30 cellular contexts compared by ENCODE assay signal in the genomic region with DNA sequence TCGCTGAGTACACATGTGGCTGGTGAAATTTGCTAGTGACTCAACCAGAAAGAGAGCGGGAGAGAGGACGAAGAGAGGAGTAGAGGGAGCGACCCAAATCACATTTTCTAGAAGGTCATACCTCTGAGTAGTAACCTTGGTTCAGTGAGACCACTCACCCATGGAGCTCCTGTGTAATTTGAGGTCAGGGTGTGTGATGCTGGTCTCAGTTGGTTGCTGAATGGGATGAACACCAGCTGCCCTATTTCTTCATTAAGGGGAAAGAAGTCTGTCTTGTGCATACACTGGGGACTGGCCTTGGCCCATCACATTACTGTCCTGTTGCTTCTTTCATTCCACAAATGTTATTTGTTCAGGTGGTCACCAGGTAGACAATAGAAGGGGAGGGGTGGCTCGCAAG.
"Had no signal": no experiment of that assay in that cellular context is flagged by ENCODE, and none has a peak within 500 bp of the region (broad histone marks: within the 10 kb centered on the region; RNA-seq: fewer than 3 reads in every experiment).

No MANE protein-coding gene starts in this region.

- ATAC-seq: naive thymus-derived CD4-positive, alpha-beta T cell; natural killer cell; psoas muscle; right cardiac atrium; right lobe of liver; stimulated activated effector memory CD8-positive, alpha-beta T cell treated with anti-CD3 and anti-CD28 coated beads, Interleukin-12 subunit alpha, Interleukin-12 subunit beta, amount 100 ng/mL, for 72 hours; upper lobe of right lung had no signal

- H3K9me3 ChIP-seq: ovary, psoas muscle, right lobe of liver, sigmoid colon, suprapubic skin, testis, tibial artery, transverse colon, upper lobe of right lung, uterus had no signal

- H3K36me3 Mint-ChIP-seq: naive thymus-derived CD4-positive, alpha-beta T cell; natural killer cell; stimulated activated effector memory CD8-positive, alpha-beta T cell treated with anti-CD3 and anti-CD28 coated beads, Interleukin-12 subunit alpha, Interleukin-12 subunit beta, amount 100 ng/mL, for 72 hours; stimulated activated naive B cell treated with anti-CD40 and anti-IgM and Interleukin-4, amounts not matched to agents 10 μg/mL and 1 μg/mL and 100 μg/mL, for 72 hours; type B pancreatic cell had no signal

- H3K4me1 Mint-ChIP-seq: naive thymus-derived CD4-positive, alpha-beta T cell; natural killer cell; stimulated activated effector memory CD8-positive, alpha-beta T cell treated with anti-CD3 and anti-CD28 coated beads, Interleukin-12 subunit alpha, Interleukin-12 subunit beta, amount 100 ng/mL, for 72 hours; stimulated activated naive B cell treated with anti-CD40 and anti-IgM and Interleukin-4, amounts not matched to agents 10 μg/mL and 1 μg/mL and 100 μg/mL, for 72 hours had no signal

- H3K79me2 ChIP-seq: parathyroid adenoma had no signal

- H3K9me3 Mint-ChIP-seq: natural killer cell; stimulated activated effector memory CD8-positive, alpha-beta T cell treated with anti-CD3 and anti-CD28 coated beads, Interleukin-12 subunit alpha, Interleukin-12 subunit beta, amount 100 ng/mL, for 72 hours; stimulated activated naive CD8-positive, alpha-beta T cell treated with anti-CD3 and anti-CD28 coated beads, Interleukin-15, Interleukin-2, amounts not matched to agents 100 ng/mL and 50 ng/mL, for 24 hours had no signal

- H3K9ac ChIP-seq: parathyroid adenoma had no signal

- H2AFZ ChIP-seq: parathyroid adenoma had no signal

- H3K4me3 ChIP-seq: ovary, psoas muscle, right lobe of liver, sigmoid colon, stomach, suprapubic skin, testis, tibial artery, transverse colon, upper lobe of right lung, uterus had no signal

- H3K4me1 ChIP-seq: parathyroid adenoma, psoas muscle, sigmoid colon, stomach, suprapubic skin, testis, transverse colon, upper lobe of right lung, uterus had no signal

- H3K27ac ChIP-seq: ovary, parathyroid adenoma, psoas muscle, right lobe of liver, sigmoid colon, stomach, suprapubic skin, testis, tibial artery, transverse colon, upper lobe of right lung, uterus had no signal

- FAIRE-seq: small intestine had no signal

- DNase-seq: naive thymus-derived CD4-positive, alpha-beta T cell; natural killer cell; nephron progenitor cell; occipital lobe; ovary; posterior cingulate gyrus; psoas muscle; right cardiac atrium; right lobe of liver; sigmoid colon; small intestine; stimulated activated CD4-positive, alpha-beta T cell treated with anti-CD3 and anti-CD28 coated beads, Interleukin-15, amount 100 ng/mL, for 24 hours; stimulated activated CD4-positive, alpha-beta T cell treated with anti-CD3 and anti-CD28 coated beads, Interleukin-2, amount 100 ng/mL, for 24 hours; stimulated activated CD4-positive, alpha-beta T cell treated with anti-CD3 and anti-CD28 coated beads, Interleukin-2, amount 100 ng/mL, for 48 hours; stimulated activated CD4-positive, alpha-beta T cell treated with anti-CD3 and anti-CD28 coated beads, Interleukin-4, amount 100 ng/mL, for 24 hours; stimulated activated naive B cell treated with anti-CD40 and anti-IgM and Interleukin-4, amounts not matched to agents 10 μg/mL and 1 μg/mL and 100 μg/mL, for 72 hours; stimulated activated naive CD4-positive, alpha-beta T cell treated with Interleukin-2 at 50 U/mL for 16 hours; stomach; testis; tibial artery; transverse colon; upper lobe of right lung; uterus had no signal

- H3K36me3 ChIP-seq: ovary, right lobe of liver, sigmoid colon, stomach, suprapubic skin, tibial artery, transverse colon, upper lobe of right lung, uterus had no signal

- H3K4me3 Mint-ChIP-seq: naive thymus-derived CD4-positive, alpha-beta T cell; natural killer cell; nephron progenitor cell; neural crest cell; stimulated activated effector memory CD8-positive, alpha-beta T cell treated with anti-CD3 and anti-CD28 coated beads, Interleukin-12 subunit alpha, Interleukin-12 subunit beta, amount 100 ng/mL, for 72 hours; stimulated activated naive B cell treated with anti-CD40 and anti-IgM and Interleukin-4, amounts not matched to agents 10 μg/mL and 1 μg/mL and 100 μg/mL, for 72 hours; stimulated activated naive CD8-positive, alpha-beta T cell treated with anti-CD3 and anti-CD28 coated beads, Interleukin-15, Interleukin-2, amounts not matched to agents 100 ng/mL and 50 ng/mL, for 24 hours; type B pancreatic cell had no signal

- H3K27me3 ChIP-seq: ovary, right lobe of liver, sigmoid colon, stomach, suprapubic skin, testis, tibial artery, transverse colon, upper lobe of right lung, uterus had no signal

- H3K27ac Mint-ChIP-seq: naive thymus-derived CD4-positive, alpha-beta T cell; natural killer cell; nephron progenitor cell; progenitor cell of endocrine pancreas; stimulated activated effector memory CD8-positive, alpha-beta T cell treated with anti-CD3 and anti-CD28 coated beads, Interleukin-12 subunit alpha, Interleukin-12 subunit beta, amount 100 ng/mL, for 72 hours; stimulated activated naive B cell treated with anti-CD40 and anti-IgM and Interleukin-4, amounts not matched to agents 10 μg/mL and 1 μg/mL and 100 μg/mL, for 72 hours; stimulated activated naive CD8-positive, alpha-beta T cell treated with anti-CD3 and anti-CD28 coated beads, Interleukin-15, Interleukin-2, amounts not matched to agents 100 ng/mL and 50 ng/mL, for 24 hours; type B pancreatic cell had no signal
